Comparison of ENCODE assay signal across 8 cellular contexts in genomic region chr20:47353697-47354387, GRCh38. TPM values are rescaled to one million over a fixed set of nuclear protein-coding genes. Genes with fewer than 3 reads are reported as not detected.
DNase-seq lines count a peak whose midpoint lies in the region; ATAC-seq and TF ChIP-seq lines count a peak whose summit lies in the region.

No MANE protein-coding gene starts in this region.

- no peaks in the 10 kb centered on the region for H3K27me3 ChIP-seq in iPS-15b (ENCODE audit: control insufficient read depth, insufficient read depth, low read length)
- no peaks in the 10 kb centered on the region for H3K27me3 ChIP-seq in suprapubic skin

- H3K27ac Mint-ChIP-seq in activated CD4-positive, alpha-beta memory T cell treated with anti-CD3 and anti-CD28 coated beads, Interleukin-2, amount 10 ng/mL, durations not matched to agents 7 days and 5 days = no peak overlapping the region

- 60% methylated on average over 6 of the region's 6 CpGs for WGBS in suprapubic skin

- TF ChIP-seq EP300 in suprapubic skin (IDR thresholded peaks at IDR 0.05) = no peak

- DNase-seq in activated T-cell treated with anti-CD3 and anti-CD28 coated beads, Interleukin-2, amount 50 U/mL, for 4 hours = no peak
- no peak for DNase-seq in activated T-cell treated with anti-CD3 and anti-CD28 coated beads, Interleukin-2, amount 50 U/mL, for 48 hours
- DNase-seq in activated CD4-positive, alpha-beta memory T cell treated with anti-CD3 and anti-CD28 coated beads, Interleukin-2, amount 10 ng/mL, durations not matched to agents 7 days and 5 days = no peak
- no peak for DNase-seq in suprapubic skin (ENCODE audit: low spot score in 2 of 2)
- no peak for DNase-seq in COR-L47 (lab: John Stamatoyannopoulos, UW)

- no peaks in the 10 kb centered on the region for H3K9me3 Mint-ChIP-seq in activated T-cell treated with anti-CD3 and anti-CD28 coated beads, Interleukin-2, amount 50 U/mL, for 4 hours
- no peaks in the 10 kb centered on the region for H3K9me3 Mint-ChIP-seq in activated CD4-positive, alpha-beta memory T cell treated with anti-CD3 and anti-CD28 coated beads, Interleukin-2, amount 10 ng/mL, durations not matched to agents 7 days and 5 days

- TF ChIP-seq CTCF in suprapubic skin (IDR thresholded peaks at IDR 0.05) = no peak

- H3K4me1 ChIP-seq in iPS-15b (ENCODE audit: control insufficient read depth, insufficient read depth, low read length) (peaks cover 81% of the 10 kb centered on the region), suprapubic skin (peaks cover 100% of the 10 kb centered on the region)

- peaks cover 3% of the 10 kb centered on the region for H3K36me3 Mint-ChIP-seq in activated T-cell treated with anti-CD3 and anti-CD28 coated beads, Interleukin-2, amount 50 U/mL, for 4 hours (ENCODE audit: insufficient read depth)
- H3K36me3 Mint-ChIP-seq in activated CD4-positive, alpha-beta memory T cell treated with anti-CD3 and anti-CD28 coated beads, Interleukin-2, amount 10 ng/mL, durations not matched to agents 7 days and 5 days (ENCODE audit: low read depth) = peaks cover 12% of the 10 kb centered on the region

- H3K4me1 Mint-ChIP-seq in activated T-cell treated with anti-CD3 and anti-CD28 coated beads, Interleukin-2, amount 50 U/mL, for 4 hours (ENCODE audit: low read depth) = peaks cover 38% of the 10 kb centered on the region
- peaks cover 21% of the 10 kb centered on the region for H3K4me1 Mint-ChIP-seq in activated CD4-positive, alpha-beta memory T cell treated with anti-CD3 and anti-CD28 coated beads, Interleukin-2, amount 10 ng/mL, durations not matched to agents 7 days and 5 days

- TF ChIP-seq POLR2A in suprapubic skin (IDR thresholded peaks at IDR 0.05) = no peak

- no peaks in the 10 kb centered on the region for H3K36me3 ChIP-seq in iPS-15b (ENCODE audit: control insufficient read depth, insufficient read depth, low read length)
- no peaks in the 10 kb centered on the region for H3K36me3 ChIP-seq in suprapubic skin

- H3K27me3 Mint-ChIP-seq in activated T-cell treated with anti-CD3 and anti-CD28 coated beads, Interleukin-2, amount 50 U/mL, for 4 hours (ENCODE audit: low read depth) = no peaks in the 10 kb centered on the region
- no peaks in the 10 kb centered on the region for H3K27me3 Mint-ChIP-seq in activated CD4-positive, alpha-beta memory T cell treated with anti-CD3 and anti-CD28 coated beads, Interleukin-2, amount 10 ng/mL, durations not matched to agents 7 days and 5 days

- H3K4me3 ChIP-seq in iPS-15b (ENCODE audit: low read depth, low read length) (peak overlapping the region; percentile 6), suprapubic skin (peak overlapping the region; percentile 31)

- H3K27ac ChIP-seq in suprapubic skin = peak overlapping the region; percentile 99

- H3K9ac ChIP-seq in iPS-15b (ENCODE audit: low read depth, low read length) = peak overlapping the region; percentile 48

- ATAC-seq in activated T-cell treated with anti-CD3 and anti-CD28 coated beads, Interleukin-2, amount 50 U/mL, for 4 hours = no peak
- ATAC-seq in GM21526 (IDR thresholded peaks at IDR 0.05; ENCODE audit: low FRiP score, unreplicated experiment) = no peak
- ATAC-seq in HG02840 (IDR thresholded peaks at IDR 0.05; ENCODE audit: low FRiP score, unreplicated experiment) = no peak

- H3K9me3 ChIP-seq in iPS-15b (ENCODE audit: control insufficient read depth, insufficient read depth, low read length) (no peaks in the 10 kb centered on the region), suprapubic skin (no peaks in the 10 kb centered on the region)

- POLR2A ChIA-PET in activated CD4-positive, alpha-beta memory T cell treated with anti-CD3 and anti-CD28 coated beads, Interleukin-2, amount 10 ng/mL, durations not matched to agents 7 days and 5 days (lab: Charles Lee) = interaction anchor here (1.6 to 7.0 kb wide), 5 partner anchors 27 to 148 kb away, joined by 4 to 53 read pairs (median 44); partner anchors contain the start of gene NCOA3

- peak overlapping the region; percentile 87 for H3K4me3 Mint-ChIP-seq in activated T-cell treated with anti-CD3 and anti-CD28 coated beads, Interleukin-2, amount 50 U/mL, for 4 hours
- H3K4me3 Mint-ChIP-seq in activated CD4-positive, alpha-beta memory T cell treated with anti-CD3 and anti-CD28 coated beads, Interleukin-2, amount 10 ng/mL, durations not matched to agents 7 days and 5 days = peak overlapping the region; percentile 81

- CTCF ChIA-PET in activated CD4-positive, alpha-beta memory T cell treated with anti-CD3 and anti-CD28 coated beads, Interleukin-2, amount 10 ng/mL, durations not matched to agents 7 days and 5 days (lab: Charles Lee) = interaction anchor here (1.0 to 7.0 kb wide), 5 partner anchors 27 to 134 kb away, joined by 3 to 59 read pairs (median 5); no protein-coding TSS in a partner anchor

RNA-seq across cellular contexts. Expression of gene ZMYND8, which starts 2.7 kb away (rescaled TPM):
- 10 to 100 TPM; 15.6 to 18.7 (median 17.5) TPM for total RNA-seq in activated T-cell treated with anti-CD3 and anti-CD28 coated beads, Interleukin-2, amount 50 U/mL, for 4 hours
- 10 to 100 TPM; 37.8 to 44.2 TPM for total RNA-seq in activated CD4-positive, alpha-beta memory T cell treated with anti-CD3 and anti-CD28 coated beads, Interleukin-2, amount 10 ng/mL, durations not matched to agents 7 days and 5 days
- 100 to 1,000 TPM in 1 of 4 donors, 10 to 100 TPM in 3; 48.5 to 169 (median 54.1) TPM for total RNA-seq in suprapubic skin
